30 cellular contexts compared by ENCODE assay signal in the genomic region with DNA sequence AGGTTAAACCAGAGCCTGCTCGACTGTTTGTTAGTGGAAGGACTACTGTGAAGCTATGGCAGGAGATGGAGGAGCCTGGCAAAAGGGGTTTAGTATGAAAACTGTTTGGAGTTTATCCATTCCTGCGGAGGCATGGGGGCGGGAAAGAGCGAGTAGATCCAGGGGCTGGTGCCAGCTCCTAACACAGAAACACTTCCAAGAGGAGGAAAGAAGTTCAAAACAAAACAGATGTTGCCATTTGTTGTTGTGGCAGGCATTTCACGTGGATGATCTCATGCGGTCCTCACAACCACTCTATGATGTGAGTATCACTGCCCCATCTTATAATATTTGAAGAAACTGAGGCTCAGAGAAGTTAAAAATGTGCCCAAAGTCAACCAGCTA. TPM values are rescaled to one million over a fixed set of nuclear protein-coding genes. Genes with fewer than 3 reads are reported as not detected.
"Had no signal": no experiment of that assay in that cellular context is flagged by ENCODE, and none has a peak within 500 bp of the region (broad histone marks: within the 10 kb centered on the region; RNA-seq: fewer than 3 reads in every experiment).

No MANE protein-coding gene starts in this region.

- H3K36me3 ChIP-seq: heart left ventricle, thyroid gland, upper lobe of left lung had no signal

- H3K9me3 ChIP-seq: heart left ventricle, thyroid gland, upper lobe of left lung had no signal

- H3K27ac ChIP-seq: foreskin keratinocyte, upper lobe of left lung had no signal

- H3K9me3 Mint-ChIP-seq: activated CD4-positive, alpha-beta T cell treated with anti-CD3 and anti-CD28 coated beads, Interleukin-2, amount 10 ng/mL, durations not matched to agents 7 days and 5 days; mesothelial cell of epicardium had no signal

- H3K4me1 ChIP-seq: foreskin keratinocyte, upper lobe of left lung had no signal

- H3K4me3 ChIP-seq: heart left ventricle, smooth muscle cell, thyroid gland, upper lobe of left lung had no signal

- H3K27me3 Mint-ChIP-seq: activated CD4-positive, alpha-beta T cell treated with anti-CD3 and anti-CD28 coated beads, Interleukin-2, amount 10 ng/mL, durations not matched to agents 7 days and 5 days; activated T-cell treated with anti-CD3 and anti-CD28 coated beads, Interleukin-2, amount 50 U/mL, for 24 hours; stimulated activated naive CD8-positive, alpha-beta T cell treated with anti-CD3 and anti-CD28 coated beads, Interleukin-15, amount 100 ng/mL, for 72 hours had no signal

- H3K27ac Mint-ChIP-seq: activated CD4-positive, alpha-beta memory T cell treated with anti-CD3 and anti-CD28 coated beads, Interleukin-2, amount 10 ng/mL, durations not matched to agents 7 days and 5 days; activated CD4-positive, alpha-beta T cell treated with anti-CD3 and anti-CD28 coated beads, Interleukin-2, amount 10 ng/mL, durations not matched to agents 7 days and 5 days; activated naive CD4-positive, alpha-beta T cell treated with anti-CD3 and anti-CD28 coated beads, Interleukin-2, amount 10 ng/mL, durations not matched to agents 7 days and 5 days; activated T-cell treated with anti-CD3 and anti-CD28 coated beads, Interleukin-2, amount 50 U/mL, for 24 hours; mesothelial cell of epicardium; stimulated activated memory B cell treated with anti-CD40 and anti-IgM and Interleukin-4, amounts not matched to agents 10 μg/mL and 1 μg/mL and 100 μg/mL, for 72 hours; T-helper 17 cell had no signal

- ATAC-seq: foreskin keratinocyte; naive thymus-derived CD4-positive, alpha-beta T cell; sciatic nerve; stimulated activated memory B cell treated with anti-CD40 and anti-IgM and Interleukin-4, amounts not matched to agents 10 μg/mL and 1 μg/mL and 100 μg/mL, for 72 hours; stimulated activated naive CD8-positive, alpha-beta T cell treated with anti-CD3 and anti-CD28 coated beads, Interleukin-15, amount 100 ng/mL, for 72 hours; T-helper 17 cell had no signal

- H3K36me3 Mint-ChIP-seq: activated naive CD4-positive, alpha-beta T cell treated with anti-CD3 and anti-CD28 coated beads, Interleukin-2, amount 10 ng/mL, durations not matched to agents 7 days and 5 days; mesothelial cell of epicardium; stimulated activated memory B cell treated with anti-CD40 and anti-IgM and Interleukin-4, amounts not matched to agents 10 μg/mL and 1 μg/mL and 100 μg/mL, for 72 hours had no signal

- H3K27me3 ChIP-seq: foreskin keratinocyte, heart left ventricle, thyroid gland, upper lobe of left lung had no signal

- H3K4me3 Mint-ChIP-seq: activated CD4-positive, alpha-beta memory T cell treated with anti-CD3 and anti-CD28 coated beads, Interleukin-2, amount 10 ng/mL, durations not matched to agents 7 days and 5 days; activated CD4-positive, alpha-beta T cell treated with anti-CD3 and anti-CD28 coated beads, Interleukin-2, amount 10 ng/mL, durations not matched to agents 7 days and 5 days; activated naive CD4-positive, alpha-beta T cell treated with anti-CD3 and anti-CD28 coated beads, Interleukin-2, amount 10 ng/mL, durations not matched to agents 7 days and 5 days; activated T-cell treated with anti-CD3 and anti-CD28 coated beads, Interleukin-2, amount 50 U/mL, for 24 hours; mesothelial cell of epicardium; naive thymus-derived CD4-positive, alpha-beta T cell; neural crest cell; stimulated activated memory B cell treated with anti-CD40 and anti-IgM and Interleukin-4, amounts not matched to agents 10 μg/mL and 1 μg/mL and 100 μg/mL, for 72 hours; stimulated activated naive CD8-positive, alpha-beta T cell treated with anti-CD3 and anti-CD28 coated beads, Interleukin-15, amount 100 ng/mL, for 72 hours; T-helper 17 cell had no signal

- H3K4me2 ChIP-seq: smooth muscle cell had no signal

- DNase-seq: activated CD4-positive, alpha-beta memory T cell treated with anti-CD3 and anti-CD28 coated beads, Interleukin-2, amount 10 ng/mL, durations not matched to agents 7 days and 5 days; activated CD4-positive, alpha-beta T cell treated with anti-CD3 and anti-CD28 coated beads, Interleukin-2, amount 10 ng/mL, durations not matched to agents 7 days and 5 days; activated CD4-positive, CD25-positive, alpha-beta regulatory T cell treated with anti-CD3 and anti-CD28 coated beads, Interleukin-2, amount 50 U/mL, for 72 hours; activated CD8-positive, alpha-beta memory T cell treated with anti-CD3 and anti-CD28 coated beads, Interleukin-2, amount 50 U/mL, for 48 hours; activated gamma-delta T cell; activated naive CD4-positive, alpha-beta T cell treated with anti-CD3 and anti-CD28 coated beads, Interleukin-2, amount 10 ng/mL, durations not matched to agents 7 days and 5 days; activated T-cell treated with anti-CD3 and anti-CD28 coated beads, Interleukin-2, amount 50 U/mL, for 24 hours; amniotic stem cell; caudate nucleus; cortex of kidney; foreskin keratinocyte; mammary epithelial cell; naive thymus-derived CD4-positive, alpha-beta T cell; retina; stimulated activated CD4-positive, alpha-beta T cell treated with anti-CD3 and anti-CD28 coated beads, Interleukin-1b, Interleukin-23, amount 100 ng/mL, for 48 hours; stimulated activated CD4-positive, alpha-beta T cell treated with anti-CD3 and anti-CD28 coated beads, Interleukin-4, amount 100 ng/mL, for 4 hours; stimulated activated CD8-positive, alpha-beta memory T cell treated with anti-CD3 and anti-CD28 coated beads, Interleukin-4, amount 100 ng/mL, for 48 hours; stimulated activated naive CD8-positive, alpha-beta T cell treated with anti-CD3 and anti-CD28 coated beads, Interleukin-15, amount 100 ng/mL, for 72 hours; T-helper 17 cell; T1000; upper lobe of left lung had no signal

- H3K4me1 Mint-ChIP-seq: activated CD4-positive, alpha-beta memory T cell treated with anti-CD3 and anti-CD28 coated beads, Interleukin-2, amount 10 ng/mL, durations not matched to agents 7 days and 5 days; activated CD4-positive, alpha-beta T cell treated with anti-CD3 and anti-CD28 coated beads, Interleukin-2, amount 10 ng/mL, durations not matched to agents 7 days and 5 days; activated naive CD4-positive, alpha-beta T cell treated with anti-CD3 and anti-CD28 coated beads, Interleukin-2, amount 10 ng/mL, durations not matched to agents 7 days and 5 days; mesothelial cell of epicardium; naive thymus-derived CD4-positive, alpha-beta T cell; stimulated activated memory B cell treated with anti-CD40 and anti-IgM and Interleukin-4, amounts not matched to agents 10 μg/mL and 1 μg/mL and 100 μg/mL, for 72 hours; stimulated activated naive CD8-positive, alpha-beta T cell treated with anti-CD3 and anti-CD28 coated beads, Interleukin-15, amount 100 ng/mL, for 72 hours; T-helper 17 cell had no signal

RNA-seq across cellular contexts. Expression of a gene that starts 30.7 kb away (rescaled TPM):
- total RNA-seq: activated CD4-positive, alpha-beta memory T cell treated with anti-CD3 and anti-CD28 coated beads, Interleukin-2, amount 10 ng/mL, durations not matched to agents 7 days and 5 days; activated CD4-positive, alpha-beta T cell treated with anti-CD3 and anti-CD28 coated beads, Interleukin-2, amount 10 ng/mL, durations not matched to agents 7 days and 5 days; endothelial cell of umbilical vein; foreskin keratinocyte; mesothelial cell of epicardium; naive thymus-derived CD4-positive, alpha-beta T cell; T-helper 17 cell had no signal
- polyA plus RNA-seq: endothelial cell of umbilical vein; foreskin keratinocyte; liver; naive thymus-derived CD4-positive, alpha-beta T cell had no signal
